1 cellular context compared by ENCODE assay signal in genomic region chr2:21002814-21003192, GRCh38.
TF ChIP-seq lines count a peak whose summit lies in the region.

No MANE protein-coding gene starts in this region.

TF ChIP-seq in HepG2, 621 proteins besides CTCF, POLR2A, EP300 and RAD21 (continued from another document and continues in another):
- no peak for TF ChIP-seq ZNF407 (CRISPR knock-in tag; IDR thresholded peaks at IDR 0.05; ENCODE audit: not compliant biosample characterization)
- no peak for TF ChIP-seq ZNF318 (CRISPR knock-in tag; IDR thresholded peaks at IDR 0.05)
- no peak for TF ChIP-seq ZNF256 (CRISPR knock-in tag; conservative IDR thresholded peaks at IDR 0.05)
- no peak for TF ChIP-seq HNF1A (IDR thresholded peaks at IDR 0.05; ENCODE audit: low read depth)
- no peak for TF ChIP-seq HNF1A (CRISPR knock-in tag; IDR thresholded peaks at IDR 0.05; ENCODE audit: borderline replicate concordance)
- no peak for TF ChIP-seq GABPB1 (CRISPR knock-in tag; IDR thresholded peaks at IDR 0.05)
- no peak for TF ChIP-seq HBP1 (CRISPR knock-in tag; IDR thresholded peaks at IDR 0.05; ENCODE audit: low read depth)
- TF ChIP-seq NFIC (IDR thresholded peaks at IDR 0.05; ENCODE audit: low read length) = no peak
- TF ChIP-seq ARHGAP35 (CRISPR knock-in tag; IDR thresholded peaks at IDR 0.05; ENCODE audit: borderline replicate concordance) = 0 out of 2 replicates have a peak, but pooled peaks have one; percentile 61
- no peak for TF ChIP-seq ZNF570 (CRISPR knock-in tag; IDR thresholded peaks at IDR 0.05; ENCODE audit: borderline replicate concordance)
- TF ChIP-seq ZBTB44 (CRISPR knock-in tag; IDR thresholded peaks at IDR 0.05) = no peak
- no peak for TF ChIP-seq ZNF878 (CRISPR knock-in tag; IDR thresholded peaks at IDR 0.05)
- no peak for TF ChIP-seq ZNF101 (CRISPR knock-in tag; IDR thresholded peaks at IDR 0.05; ENCODE audit: borderline replicate concordance, low read depth)
- TF ChIP-seq TRIM24 (CRISPR knock-in tag; IDR thresholded peaks at IDR 0.05) = no peak
- TF ChIP-seq RFX3 (CRISPR knock-in tag; IDR thresholded peaks at IDR 0.05) = no peak
- TF ChIP-seq THRA (CRISPR knock-in tag; IDR thresholded peaks at IDR 0.05; ENCODE audit: borderline replicate concordance) = no peak
- no peak for TF ChIP-seq FOXA1 (IDR thresholded peaks at IDR 0.05)
- no peak for TF ChIP-seq FOXA1 (CRISPR knock-in tag; IDR thresholded peaks at IDR 0.05)
- no peak for TF ChIP-seq NR2C2 (CRISPR knock-in tag; IDR thresholded peaks at IDR 0.05; ENCODE audit: borderline replicate concordance)
- peak; percentile 40; the same call in 1 of the 2 replicates for TF ChIP-seq ZC3H4 (CRISPR knock-in tag; IDR thresholded peaks at IDR 0.05; ENCODE audit: borderline replicate concordance)
- no peak for TF ChIP-seq ZBTB7A (CRISPR knock-in tag; IDR thresholded peaks at IDR 0.05)
- no peak for TF ChIP-seq GZF1 (CRISPR knock-in tag; IDR thresholded peaks at IDR 0.05)
- TF ChIP-seq TOPORS (CRISPR knock-in tag; IDR thresholded peaks at IDR 0.05) = no peak
- TF ChIP-seq ARNT (IDR thresholded peaks at IDR 0.05) = no peak
- no peak for TF ChIP-seq ZNF788 (CRISPR knock-in tag; IDR thresholded peaks at IDR 0.05; ENCODE audit: borderline replicate concordance)
- TF ChIP-seq ZNF468 (CRISPR knock-in tag; IDR thresholded peaks at IDR 0.05) = no peak
- no peak for TF ChIP-seq TEAD3 (CRISPR knock-in tag; optimal IDR thresholded peaks at IDR 0.05; ENCODE audit: borderline replicate concordance)
- no peak for TF ChIP-seq ZMAT5 (CRISPR knock-in tag; IDR thresholded peaks at IDR 0.05; ENCODE audit: borderline replicate concordance, low read depth)
- no peak for TF ChIP-seq ATF3 (CRISPR knock-in tag; IDR thresholded peaks at IDR 0.05)
- TF ChIP-seq ZNF30 (CRISPR knock-in tag; IDR thresholded peaks at IDR 0.05) = no peak
